In the genomic region with DNA sequence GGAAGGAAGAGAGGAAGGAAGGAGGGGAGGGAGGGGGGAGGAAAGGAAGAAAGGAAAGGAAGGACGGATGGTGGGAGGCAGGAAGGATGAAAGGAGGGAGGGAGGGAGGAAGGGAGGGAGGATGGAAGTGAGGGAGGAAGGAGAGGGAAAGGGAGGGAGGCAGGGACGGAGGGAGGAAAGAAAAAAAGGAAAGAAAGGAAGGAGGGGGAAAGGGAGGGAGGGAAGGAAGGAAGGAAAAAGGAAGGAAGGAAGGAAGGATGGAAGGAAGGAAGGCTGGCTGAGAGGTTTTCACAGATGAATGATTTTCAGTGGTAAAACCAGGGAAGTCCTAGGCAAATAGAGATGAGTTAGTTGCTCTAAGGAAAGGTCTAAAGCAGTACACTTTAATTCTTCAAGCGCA, we compare ENCODE assay signal across 1 cellular context.
TF ChIP-seq lines count a peak whose summit lies in the region.

No MANE protein-coding gene starts in this region.

TF ChIP-seq in H1, 55 proteins besides CTCF, POLR2A, EP300 and RAD21:
- TF ChIP-seq RBBP5 (IDR thresholded peaks at IDR 0.05; ENCODE audit: borderline replicate concordance, low read depth, low read length) (no peak), SIN3A (conservative IDR thresholded peaks at IDR 0.05 in 1 of 2, IDR thresholded peaks at IDR 0.05 in 1 of 2; ENCODE audit: low read depth in 1 of 2, low read length in 2 of 2) (no peak), HDAC6 (IDR thresholded peaks at IDR 0.05; ENCODE audit: low read depth, low read length) (no peak), CHD2 (IDR thresholded peaks at IDR 0.05; ENCODE audit: low read length) (no peak), SUZ12 (IDR thresholded peaks at IDR 0.05; ENCODE audit: low read length) (no peak), EZH2 (IDR thresholded peaks at IDR 0.05; ENCODE audit: low read depth, low read length, severe bottlenecking) (no peak), RFX5 (IDR thresholded peaks at IDR 0.05; ENCODE audit: borderline replicate concordance, low read depth, low read length) (no peak), CBX5 (IDR thresholded peaks at IDR 0.05; ENCODE audit: low read depth, low read length) (no peak), KDM1A (IDR thresholded peaks at IDR 0.05; ENCODE audit: borderline replicate concordance, low read length) (no peak), CTBP2 (IDR thresholded peaks at IDR 0.05; ENCODE audit: borderline replicate concordance, insufficient read depth, insufficient read length, low read length) (no peak), ASH2L (IDR thresholded peaks at IDR 0.05; ENCODE audit: low read length) (no peak), SIRT6 (IDR thresholded peaks at IDR 0.05; ENCODE audit: low read length) (no peak), FOSL1 (IDR thresholded peaks at IDR 0.05; ENCODE audit: insufficient read depth, low read depth, low read length) (no peak), CEBPB (IDR thresholded peaks at IDR 0.05; ENCODE audit: low read depth, low read length) (no peak)
TF ChIP-seq in H1: peak in this region for 0.
